ENCODE assay signal across 1 cellular context in genomic region chr5:140554454-140554853, GRCh38.
A peak's percentile ranks its signal among the peaks of the same experiment; 100 is the strongest.
TF ChIP-seq lines count a peak whose summit lies in the region.

No MANE protein-coding gene starts in this region.

TF ChIP-seq in HepG2, 621 proteins besides CTCF, POLR2A, EP300 and RAD21:
- TF ChIP-seq ZNF816 (CRISPR knock-in tag; IDR thresholded peaks at IDR 0.05; ENCODE audit: borderline replicate concordance): no peak
- peak; percentile 50; the same call in 1 of the 2 replicates for TF ChIP-seq CEBPB (IDR thresholded peaks at IDR 0.05; ENCODE audit: borderline replicate concordance, low read depth, low read length)
- peak; percentile 40; the same call in 1 of the 2 replicates for TF ChIP-seq CEBPG (CRISPR knock-in tag; IDR thresholded peaks at IDR 0.05)
